ENCODE assay signal across 1 cellular context in the genomic region with DNA sequence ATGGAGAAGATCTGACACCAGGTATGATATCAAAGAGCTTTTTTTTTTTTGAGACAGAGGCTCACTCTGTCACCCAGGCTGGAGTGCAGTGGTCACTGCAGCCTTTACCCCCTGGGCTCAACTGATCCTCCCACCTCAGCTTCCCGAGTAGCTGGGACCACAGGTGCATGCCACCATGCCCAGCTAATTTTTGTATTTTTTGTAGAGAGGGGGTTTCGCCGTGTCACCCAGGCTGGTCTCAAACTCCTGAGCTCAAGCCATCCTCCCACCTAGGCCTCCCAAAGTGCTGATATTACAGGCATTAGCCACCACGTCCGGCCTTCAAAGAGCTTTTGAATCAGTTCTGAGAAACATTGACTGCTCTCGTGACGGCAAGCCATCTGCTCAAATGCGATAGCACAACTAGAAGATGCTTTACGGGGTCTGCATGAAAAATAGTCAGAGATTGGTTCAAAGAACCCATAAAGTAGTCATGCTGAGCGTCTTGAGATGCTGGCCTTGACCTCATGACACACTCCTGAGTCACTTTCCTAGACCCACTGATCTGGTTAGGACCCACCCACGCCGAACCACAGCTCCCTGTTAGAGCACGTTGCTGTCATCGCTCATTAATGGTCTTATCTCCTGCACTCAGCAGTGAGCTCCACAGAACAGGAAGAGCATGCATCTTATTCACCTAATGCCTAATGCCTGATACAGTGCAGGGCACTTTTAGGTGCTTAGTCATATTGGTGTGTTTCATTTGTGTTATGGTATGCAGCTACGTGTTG.
TF ChIP-seq lines count a peak whose summit lies in the region.

No MANE protein-coding gene starts in this region.

TF ChIP-seq in GM23338, 12 proteins besides CTCF, POLR2A, EP300 and RAD21 (continued from another document):
- TF ChIP-seq NANOG (IDR thresholded peaks at IDR 0.05; ENCODE audit: borderline replicate concordance) (no peak), POLR2AphosphoS5 (IDR thresholded peaks at IDR 0.05; ENCODE audit: low read depth) (no peak), EZH2phosphoT487 (IDR thresholded peaks at IDR 0.05; ENCODE audit: unreplicated experiment) (no peak), ZNF331 (CRISPR knock-in tag; IDR thresholded peaks at IDR 0.05; ENCODE audit: low read depth) (no peak), STAT1 (IDR thresholded peaks at IDR 0.05; ENCODE audit: unreplicated experiment) (no peak), REST (IDR thresholded peaks at IDR 0.05; ENCODE audit: unreplicated experiment) (no peak), ZNF114 (CRISPR knock-in tag; IDR thresholded peaks at IDR 0.05) (no peak), EZH2 (IDR thresholded peaks at IDR 0.05; ENCODE audit: low read depth, unreplicated experiment) (no peak), JUNB (IDR thresholded peaks at IDR 0.05; ENCODE audit: unreplicated experiment) (no peak)
- TF ChIP-seq, protein P1, sequence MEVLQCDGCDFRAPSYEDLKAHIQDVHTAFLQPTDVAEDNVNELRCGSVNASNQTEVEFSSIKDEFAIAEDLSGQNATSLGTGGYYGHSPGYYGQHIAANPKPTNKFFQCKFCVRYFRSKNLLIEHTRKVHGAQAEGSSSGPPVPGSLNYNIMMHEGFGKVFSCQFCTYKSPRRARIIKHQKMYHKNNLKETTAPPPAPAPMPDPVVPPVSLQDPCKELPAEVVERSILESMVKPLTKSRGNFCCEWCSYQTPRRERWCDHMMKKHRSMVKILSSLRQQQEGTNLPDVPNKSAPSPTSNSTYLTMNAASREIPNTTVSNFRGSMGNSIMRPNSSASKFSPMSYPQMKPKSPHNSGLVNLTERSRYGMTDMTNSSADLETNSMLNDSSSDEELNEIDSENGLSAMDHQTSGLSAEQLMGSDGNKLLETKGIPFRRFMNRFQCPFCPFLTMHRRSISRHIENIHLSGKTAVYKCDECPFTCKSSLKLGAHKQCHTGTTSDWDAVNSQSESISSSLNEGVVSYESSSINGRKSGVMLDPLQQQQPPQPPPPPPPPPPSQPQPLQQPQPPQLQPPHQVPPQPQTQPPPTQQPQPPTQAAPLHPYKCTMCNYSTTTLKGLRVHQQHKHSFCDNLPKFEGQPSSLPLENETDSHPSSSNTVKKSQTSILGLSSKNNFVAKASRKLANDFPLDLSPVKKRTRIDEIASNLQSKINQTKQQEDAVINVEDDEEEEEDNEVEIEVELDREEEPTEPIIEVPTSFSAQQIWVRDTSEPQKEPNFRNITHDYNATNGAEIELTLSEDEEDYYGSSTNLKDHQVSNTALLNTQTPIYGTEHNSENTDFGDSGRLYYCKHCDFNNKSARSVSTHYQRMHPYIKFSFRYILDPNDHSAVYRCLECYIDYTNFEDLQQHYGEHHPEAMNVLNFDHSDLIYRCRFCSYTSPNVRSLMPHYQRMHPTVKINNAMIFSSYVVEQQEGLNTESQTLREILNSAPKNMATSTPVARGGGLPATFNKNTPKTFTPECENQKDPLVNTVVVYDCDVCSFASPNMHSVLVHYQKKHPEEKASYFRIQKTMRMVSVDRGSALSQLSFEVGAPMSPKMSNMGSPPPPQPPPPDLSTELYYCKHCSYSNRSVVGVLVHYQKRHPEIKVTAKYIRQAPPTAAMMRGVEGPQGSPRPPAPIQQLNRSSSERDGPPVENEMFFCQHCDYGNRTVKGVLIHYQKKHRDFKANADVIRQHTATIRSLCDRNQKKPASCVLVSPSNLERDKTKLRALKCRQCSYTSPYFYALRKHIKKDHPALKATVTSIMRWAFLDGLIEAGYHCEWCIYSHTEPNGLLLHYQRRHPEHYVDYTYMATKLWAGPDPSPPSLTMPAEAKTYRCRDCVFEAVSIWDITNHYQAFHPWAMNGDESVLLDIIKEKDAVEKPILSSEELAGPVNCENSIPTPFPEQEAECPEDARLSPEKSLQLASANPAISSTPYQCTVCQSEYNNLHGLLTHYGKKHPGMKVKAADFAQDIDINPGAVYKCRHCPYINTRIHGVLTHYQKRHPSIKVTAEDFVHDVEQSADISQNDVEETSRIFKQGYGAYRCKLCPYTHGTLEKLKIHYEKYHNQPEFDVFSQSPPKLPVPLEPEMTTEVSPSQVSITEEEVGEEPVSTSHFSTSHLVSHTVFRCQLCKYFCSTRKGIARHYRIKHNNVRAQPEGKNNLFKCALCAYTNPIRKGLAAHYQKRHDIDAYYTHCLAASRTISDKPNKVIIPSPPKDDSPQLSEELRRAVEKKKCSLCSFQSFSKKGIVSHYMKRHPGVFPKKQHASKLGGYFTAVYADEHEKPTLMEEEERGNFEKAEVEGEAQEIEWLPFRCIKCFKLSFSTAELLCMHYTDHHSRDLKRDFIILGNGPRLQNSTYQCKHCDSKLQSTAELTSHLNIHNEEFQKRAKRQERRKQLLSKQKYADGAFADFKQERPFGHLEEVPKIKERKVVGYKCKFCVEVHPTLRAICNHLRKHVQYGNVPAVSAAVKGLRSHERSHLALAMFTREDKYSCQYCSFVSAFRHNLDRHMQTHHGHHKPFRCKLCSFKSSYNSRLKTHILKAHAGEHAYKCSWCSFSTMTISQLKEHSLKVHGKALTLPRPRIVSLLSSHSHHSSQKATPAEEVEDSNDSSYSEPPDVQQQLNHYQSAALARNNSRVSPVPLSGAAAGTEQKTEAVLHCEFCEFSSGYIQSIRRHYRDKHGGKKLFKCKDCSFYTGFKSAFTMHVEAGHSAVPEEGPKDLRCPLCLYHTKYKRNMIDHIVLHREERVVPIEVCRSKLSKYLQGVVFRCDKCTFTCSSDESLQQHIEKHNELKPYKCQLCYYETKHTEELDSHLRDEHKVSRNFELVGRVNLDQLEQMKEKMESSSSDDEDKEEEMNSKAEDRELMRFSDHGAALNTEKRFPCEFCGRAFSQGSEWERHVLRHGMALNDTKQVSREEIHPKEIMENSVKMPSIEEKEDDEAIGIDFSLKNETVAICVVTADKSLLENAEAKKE (CRISPR knock-in tag; IDR thresholded peaks at IDR 0.05), result no peak
